2 cellular contexts compared by ENCODE assay signal in the genomic region with DNA sequence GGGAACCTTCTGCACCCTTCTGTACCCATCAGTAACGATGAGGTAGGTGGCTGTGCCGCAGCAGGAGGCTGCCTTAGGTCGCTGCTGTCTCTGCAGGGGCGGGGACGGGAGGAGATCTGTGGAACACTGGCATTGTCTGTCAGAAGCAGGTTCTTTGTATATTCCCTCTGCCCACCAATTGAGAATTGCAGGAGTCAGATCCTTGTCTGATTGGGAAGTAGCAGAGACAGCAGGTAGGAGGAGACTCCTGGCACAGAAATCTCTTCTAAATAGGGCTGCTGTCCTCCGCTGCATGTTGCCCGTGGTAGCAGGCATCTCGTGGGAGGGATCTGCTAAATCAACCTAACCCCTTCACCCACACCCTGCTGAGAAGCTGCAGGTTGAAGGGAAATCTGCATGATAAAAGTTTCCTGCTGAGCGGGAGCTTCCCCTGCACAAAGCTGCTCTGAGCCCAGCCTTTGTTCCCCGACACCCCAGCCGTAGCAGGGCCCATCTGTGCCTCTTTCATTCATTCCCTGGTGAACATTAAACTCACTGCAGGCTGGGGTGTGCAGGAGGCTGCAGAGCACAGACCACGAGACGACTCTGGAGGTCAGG.
A peak's percentile ranks its signal among the peaks of the same experiment; 100 is the strongest.
TF ChIP-seq lines count a peak whose summit lies in the region.

No MANE protein-coding gene starts in this region.

TF ChIP-seq in H1, 55 proteins besides CTCF, POLR2A, EP300 and RAD21 (continues in another document):
- TF ChIP-seq SUZ12 (IDR thresholded peaks at IDR 0.05; ENCODE audit: low read length) (no peak), HDAC6 (IDR thresholded peaks at IDR 0.05; ENCODE audit: low read depth, low read length) (no peak), EGR1 (IDR thresholded peaks at IDR 0.05; ENCODE audit: borderline replicate concordance, low read depth, low read length) (0 out of 2 replicates have a peak, but pooled peaks have one; percentile 33), ASH2L (IDR thresholded peaks at IDR 0.05; ENCODE audit: low read length) (peak; percentile 33), KDM4A (IDR thresholded peaks at IDR 0.05; ENCODE audit: low read depth, low read length, severe bottlenecking) (no peak), SRF (IDR thresholded peaks at IDR 0.05; ENCODE audit: low read depth, low read length) (no peak), JUN (IDR thresholded peaks at IDR 0.05; ENCODE audit: low read depth, low read length) (no peak), SIRT6 (IDR thresholded peaks at IDR 0.05; ENCODE audit: low read length) (no peak), SIX5 (IDR thresholded peaks at IDR 0.05; ENCODE audit: low read depth, low read length) (no peak), BCL11A (IDR thresholded peaks at IDR 0.05; ENCODE audit: low read depth in 2 of 2, low read length in 2 of 2) (no peak), SAP30 (IDR thresholded peaks at IDR 0.05; ENCODE audit: insufficient read depth, insufficient replicate concordance, low read length) (no peak), NANOG (IDR thresholded peaks at IDR 0.05; ENCODE audit: insufficient read depth, low read depth, low read length, poor library complexity, severe bottlenecking) (peak; percentile 96), JUND (IDR thresholded peaks at IDR 0.05; ENCODE audit: low read length) (no peak), CHD2 (IDR thresholded peaks at IDR 0.05; ENCODE audit: low read length) (peak; percentile 63; the same call in 1 of the 2 replicates), CREB1 (IDR thresholded peaks at IDR 0.05) (no peak), YY1 (IDR thresholded peaks at IDR 0.05; ENCODE audit: low read depth, low read length) (peak; percentile 27; the same call in 1 of the 2 replicates), TAF1 (IDR thresholded peaks at IDR 0.05; ENCODE audit: low read depth, low read length) (peak; percentile 56), EZH2 (IDR thresholded peaks at IDR 0.05; ENCODE audit: low read depth, low read length, severe bottlenecking) (no peak), GABPA (IDR thresholded peaks at IDR 0.05; ENCODE audit: borderline replicate concordance, insufficient read depth, low read length) (no peak), RFX5 (IDR thresholded peaks at IDR 0.05; ENCODE audit: borderline replicate concordance, low read depth, low read length) (no peak), CTBP2 (IDR thresholded peaks at IDR 0.05; ENCODE audit: borderline replicate concordance, insufficient read depth, insufficient read length, low read length) (peak; percentile 83), MAFK (IDR thresholded peaks at IDR 0.05; ENCODE audit: low read depth, low read length) (no peak), ATF2 (IDR thresholded peaks at IDR 0.05; ENCODE audit: low read length) (no peak), RXRA (IDR thresholded peaks at IDR 0.05; ENCODE audit: insufficient read depth, low read depth, low read length) (0 out of 2 replicates have a peak, but pooled peaks have one; percentile 67), TCF12 (IDR thresholded peaks at IDR 0.05; ENCODE audit: low read depth, low read length) (peak; percentile 87; the same call in 1 of the 2 replicates), TEAD4 (IDR thresholded peaks at IDR 0.05; ENCODE audit: low read depth, low read length) (no peak), BACH1 (IDR thresholded peaks at IDR 0.05; ENCODE audit: low read length) (no peak; the same call in 1 of the 2 replicates), HDAC2 (IDR thresholded peaks at IDR 0.05; ENCODE audit: borderline replicate concordance in 1 of 2, low read depth in 2 of 2, low read length in 2 of 2) (peak in 1 of 2 experiments; percentile 91; a peak in 2 of 4 replicates), POU5F1 (IDR thresholded peaks at IDR 0.05; ENCODE audit: low read depth, low read length) (peak; percentile 97), SP1 (IDR thresholded peaks at IDR 0.05; ENCODE audit: low read depth, low read length) (peak; percentile 86), POLR2AphosphoS5 (IDR thresholded peaks at IDR 0.05; ENCODE audit: low read depth, low read length) (no peak), NRF1 (IDR thresholded peaks at IDR 0.05; ENCODE audit: low read depth, low read length) (no peak), BRCA1 (IDR thresholded peaks at IDR 0.05; ENCODE audit: low read depth, low read length) (no peak), SP4 (IDR thresholded peaks at IDR 0.05; ENCODE audit: low read length) (no peak), GTF2F1 (IDR thresholded peaks at IDR 0.05; ENCODE audit: borderline replicate concordance, low read depth, low read length) (no peak), SIN3A (conservative IDR thresholded peaks at IDR 0.05 in 1 of 2, IDR thresholded peaks at IDR 0.05 in 1 of 2; ENCODE audit: low read depth in 1 of 2, low read length in 2 of 2) (peak; percentile 24 to 89; a peak in 2 of 4 replicates), KDM1A (IDR thresholded peaks at IDR 0.05; ENCODE audit: borderline replicate concordance, low read length) (peak; percentile 23; the same call in 1 of the 2 replicates), KDM5A (IDR thresholded peaks at IDR 0.05; ENCODE audit: low read length) (no peak)
- TF ChIP-seq, protein P1, sequence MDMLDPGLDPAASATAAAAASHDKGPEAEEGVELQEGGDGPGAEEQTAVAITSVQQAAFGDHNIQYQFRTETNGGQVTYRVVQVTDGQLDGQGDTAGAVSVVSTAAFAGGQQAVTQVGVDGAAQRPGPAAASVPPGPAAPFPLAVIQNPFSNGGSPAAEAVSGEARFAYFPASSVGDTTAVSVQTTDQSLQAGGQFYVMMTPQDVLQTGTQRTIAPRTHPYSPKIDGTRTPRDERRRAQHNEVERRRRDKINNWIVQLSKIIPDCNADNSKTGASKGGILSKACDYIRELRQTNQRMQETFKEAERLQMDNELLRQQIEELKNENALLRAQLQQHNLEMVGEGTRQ (IDR thresholded peaks at IDR 0.05; ENCODE audit: low read length), result no peak
- TF ChIP-seq, protein P2, sequence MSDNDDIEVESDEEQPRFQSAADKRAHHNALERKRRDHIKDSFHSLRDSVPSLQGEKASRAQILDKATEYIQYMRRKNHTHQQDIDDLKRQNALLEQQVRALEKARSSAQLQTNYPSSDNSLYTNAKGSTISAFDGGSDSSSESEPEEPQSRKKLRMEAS (IDR thresholded peaks at IDR 0.05), result peak; percentile 85; the same call in 1 of the 2 replicates
- TF ChIP-seq, protein P3, sequence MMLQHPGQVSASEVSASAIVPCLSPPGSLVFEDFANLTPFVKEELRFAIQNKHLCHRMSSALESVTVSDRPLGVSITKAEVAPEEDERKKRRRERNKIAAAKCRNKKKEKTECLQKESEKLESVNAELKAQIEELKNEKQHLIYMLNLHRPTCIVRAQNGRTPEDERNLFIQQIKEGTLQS (IDR thresholded peaks at IDR 0.05; ENCODE audit: insufficient read depth, low read depth, low read length), result no peak

TF ChIP-seq in neural cell, 6 proteins besides CTCF, POLR2A, EP300 and RAD21:
- TF ChIP-seq REST (IDR thresholded peaks at IDR 0.05; ENCODE audit: borderline replicate concordance), result no peak
- no peak for TF ChIP-seq MXI1 (conservative IDR thresholded peaks at IDR 0.05; ENCODE audit: poor library complexity, severe bottlenecking)
TF ChIP-seq in neural cell: peak in this region for 0.
